10 cellular contexts compared by ENCODE assay signal in genomic region chr7:73742753-73743641, GRCh38. TPM values are rescaled to one million over a fixed set of nuclear protein-coding genes. Genes with fewer than 3 reads are reported as not detected.
DNase-seq lines count a peak whose midpoint lies in the region; ATAC-seq and TF ChIP-seq lines count a peak whose summit lies in the region.
"Had no signal": no experiment of that assay in that cellular context is flagged by ENCODE, and none has a peak within 500 bp of the region (broad histone marks: within the 10 kb centered on the region; RNA-seq: fewer than 3 reads in every experiment).

No MANE protein-coding gene starts in this region.

- H2AK5ac ChIP-seq in mesendoderm (ENCODE audit: low read length): no peak overlapping the region

- H3K4ac ChIP-seq in mesendoderm (ENCODE audit: low read depth, low read length): no peak overlapping the region

- peaks cover 15% of the 10 kb centered on the region for H3K27me3 Mint-ChIP-seq in brain
- H3K27me3 Mint-ChIP-seq in activated T-cell treated with anti-CD3 and anti-CD28 coated beads, Interleukin-2, amount 50 U/mL, for 4 hours (ENCODE audit: low read depth): peaks cover 3% of the 10 kb centered on the region

- no peaks in the 10 kb centered on the region for H3K36me3 ChIP-seq in mesendoderm (ENCODE audit: control insufficient read depth, insufficient read depth, low read length)

- H3K56ac ChIP-seq in mesendoderm (ENCODE audit: low read length): peak overlapping the region; percentile 63

- peaks cover 8% of the 10 kb centered on the region for H3K4me1 ChIP-seq in mesendoderm (ENCODE audit: control insufficient read depth, low read depth, low read length)

- peak overlapping the region; percentile 34 for H3K9ac ChIP-seq in mesendoderm (ENCODE audit: low read length)

- H3K27ac Mint-ChIP-seq in brain: peak overlapping the region; percentile 72 to 98 (median 96)

- peak overlapping the region; percentile 20 for H3K4me2 ChIP-seq in mesendoderm (ENCODE audit: low read length)

- peak overlapping the region; percentile 9 for H3K18ac ChIP-seq in mesendoderm (ENCODE audit: low read length)

- H4K8ac ChIP-seq in mesendoderm (ENCODE audit: low read depth, low read length): no peak overlapping the region

- peak overlapping the region; percentile 41 to 75 (median 63) for H3K4me3 Mint-ChIP-seq in brain
- no peak overlapping the region for H3K4me3 Mint-ChIP-seq in activated T-cell treated with anti-CD3 and anti-CD28 coated beads, Interleukin-2, amount 50 U/mL, for 4 hours

- DNase-seq in COLO668 (lab: John Stamatoyannopoulos, UW; ENCODE audit: unreplicated experiment) (peak; percentile 99), NCI-H1436 treated with DMSO at 0.1 percent for 48 hours (lab: John Stamatoyannopoulos, UW) (peak; percentile 82), mesendoderm (peak; percentile 99)
- no peak for DNase-seq in activated T-cell treated with anti-CD3 and anti-CD28 coated beads, Interleukin-2, amount 50 U/mL, for 4 hours

- no peaks in the 10 kb centered on the region for H3K27me3 ChIP-seq in mesendoderm (ENCODE audit: insufficient read depth, low read length, poor library complexity)
- H3K27me3 ChIP-seq: SJSA1 had no signal

- no peak overlapping the region for H3K23ac ChIP-seq in mesendoderm (ENCODE audit: low read length)

- H3K4me3 ChIP-seq in mesendoderm (ENCODE audit: low read length): no peak overlapping the region
- H3K4me3 ChIP-seq: SJSA1 had no signal

- peaks cover 0 to 6% (median 0%) of the 10 kb centered on the region in 5 experiments for H3K9me3 Mint-ChIP-seq in brain
- H3K9me3 Mint-ChIP-seq in activated T-cell treated with anti-CD3 and anti-CD28 coated beads, Interleukin-2, amount 50 U/mL, for 4 hours: no peaks in the 10 kb centered on the region

- peak overlapping the region; percentile 64 for H2BK5ac ChIP-seq in mesendoderm (ENCODE audit: low read length)

- H4K5ac ChIP-seq in mesendoderm (ENCODE audit: low read length): no peak overlapping the region

- no peaks in the 10 kb centered on the region for H3K79me2 ChIP-seq in mesendoderm (ENCODE audit: control insufficient read depth, insufficient read depth, low read length)

- no CpG with 5 or more reads among the region's 35 CpGs for WGBS in mesendoderm (ENCODE audit: extremely low coverage, insufficient coverage, low lambda C conversion rate)

- ATAC-seq in HG02588 (IDR thresholded peaks at IDR 0.05; ENCODE audit: unreplicated experiment) (no peak), GM21447 (IDR thresholded peaks at IDR 0.05; ENCODE audit: unreplicated experiment) (no peak), HG03280 (IDR thresholded peaks at IDR 0.05; ENCODE audit: unreplicated experiment) (no peak)
- ATAC-seq in activated T-cell treated with anti-CD3 and anti-CD28 coated beads, Interleukin-2, amount 50 U/mL, for 4 hours: no peak

- H3K79me1 ChIP-seq in mesendoderm (ENCODE audit: low read length): no peaks in the 10 kb centered on the region

- TF ChIP-seq CTCF in brain (conservative IDR thresholded peaks at IDR 0.05): no peak

- H3K36me3 Mint-ChIP-seq in brain: no peaks in the 10 kb centered on the region
- H3K36me3 Mint-ChIP-seq in activated T-cell treated with anti-CD3 and anti-CD28 coated beads, Interleukin-2, amount 50 U/mL, for 4 hours (ENCODE audit: insufficient read depth): no peaks in the 10 kb centered on the region

- peaks cover 44% of the 10 kb centered on the region for H3K4me1 Mint-ChIP-seq in brain
- H3K4me1 Mint-ChIP-seq in activated T-cell treated with anti-CD3 and anti-CD28 coated beads, Interleukin-2, amount 50 U/mL, for 4 hours (ENCODE audit: low read depth): peaks cover under 1% of the 10 kb centered on the region

- peak overlapping the region; percentile 51 for H3K27ac ChIP-seq in mesendoderm (ENCODE audit: low read depth, low read length)
- H3K27ac ChIP-seq: SJSA1 had no signal

- H2BK15ac ChIP-seq in mesendoderm (replicated peaks; ENCODE audit: low read depth): no peak overlapping the region

- H2BK120ac ChIP-seq in mesendoderm (ENCODE audit: low read depth, low read length): no peak overlapping the region

RNA-seq across cellular contexts. Expression of gene ABHD11, which starts 4.4 kb away (rescaled TPM):
- 34.4 TPM for polyA plus RNA-seq in brain (ENCODE audit: insufficient read depth, low read depth, low replicate concordance)
- 9.8 TPM for polyA plus RNA-seq in mesendoderm (2013, experiment 1 of 2)
- polyA plus RNA-seq in mesendoderm (2013, experiment 2 of 2): 10.8 TPM
- total RNA-seq in activated T-cell treated with anti-CD3 and anti-CD28 coated beads, Interleukin-2, amount 50 U/mL, for 4 hours: 10 to 100 TPM; 20.6 to 26.4 (median 21.0) TPM

RNA-seq across cellular contexts. Expression of gene STX1A, which starts 23.5 kb away (rescaled TPM):
- polyA plus RNA-seq in brain (ENCODE audit: insufficient read depth, low read depth, low replicate concordance): 68.5 TPM
- polyA plus RNA-seq in mesendoderm (2013, experiment 1 of 2): 4.8 TPM
- 5.3 TPM for polyA plus RNA-seq in mesendoderm (2013, experiment 2 of 2)
- 10 to 100 TPM; 23.0 to 25.0 (median 24.7) TPM for total RNA-seq in activated T-cell treated with anti-CD3 and anti-CD28 coated beads, Interleukin-2, amount 50 U/mL, for 4 hours

RNA-seq across cellular contexts. Expression of gene CLDN3, which starts 27.1 kb away (rescaled TPM):
- polyA plus RNA-seq in brain (ENCODE audit: insufficient read depth, low read depth, low replicate concordance): 116 TPM
- polyA plus RNA-seq in mesendoderm (2013, experiment 1 of 2): 1.6 TPM
- polyA plus RNA-seq in mesendoderm (2013, experiment 2 of 2): 1.7 TPM
- total RNA-seq in activated T-cell treated with anti-CD3 and anti-CD28 coated beads, Interleukin-2, amount 50 U/mL, for 4 hours: under 1 TPM; 0.16 to 0.23 (median 0.22) TPM
- total RNA-seq: fibroblast of villous mesenchyme, SJSA1 had no signal

RNA-seq across cellular contexts. Expression of gene BUD23, which starts 59.6 kb away (rescaled TPM):
- 72.8 TPM for polyA plus RNA-seq in brain (ENCODE audit: insufficient read depth, low read depth, low replicate concordance)
- polyA plus RNA-seq in mesendoderm (2013, experiment 1 of 2): 149 TPM
- 149 TPM for polyA plus RNA-seq in mesendoderm (2013, experiment 2 of 2)
- 100 to 1,000 TPM; 166 to 197 (median 178) TPM for total RNA-seq in activated T-cell treated with anti-CD3 and anti-CD28 coated beads, Interleukin-2, amount 50 U/mL, for 4 hours

RNA-seq across cellular contexts. Expression of gene DNAJC30, which starts 59.7 kb away (rescaled TPM):
- polyA plus RNA-seq in brain (ENCODE audit: insufficient read depth, low read depth, low replicate concordance): 10.5 TPM
- 7.6 TPM for polyA plus RNA-seq in mesendoderm (2013, experiment 1 of 2)
- polyA plus RNA-seq in mesendoderm (2013, experiment 2 of 2): 7.6 TPM
- total RNA-seq in activated T-cell treated with anti-CD3 and anti-CD28 coated beads, Interleukin-2, amount 50 U/mL, for 4 hours: 10 to 100 TPM; 11.9 to 12.7 (median 12.0) TPM
